1 cellular context compared by ENCODE assay signal in the genomic region with DNA sequence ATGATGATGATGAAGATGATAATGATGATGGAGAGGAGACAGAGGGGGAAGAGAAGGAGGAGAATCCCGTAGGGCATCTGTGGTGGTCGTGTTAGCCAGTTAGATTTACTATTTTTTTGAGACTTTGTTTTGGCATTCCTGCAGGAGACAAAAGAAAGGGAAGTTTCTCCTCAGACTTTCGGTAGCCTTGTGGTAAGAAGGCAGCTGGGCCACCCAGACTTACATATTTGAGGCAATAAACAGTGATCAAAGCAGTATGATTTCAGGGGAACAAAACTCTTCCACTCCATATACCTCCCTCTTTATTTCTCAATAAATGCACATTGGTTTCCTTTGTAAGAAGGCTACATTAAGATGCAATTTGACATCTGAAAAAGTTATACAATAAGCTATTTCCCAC.
TF ChIP-seq lines count a peak whose summit lies in the region.

No MANE protein-coding gene starts in this region.

TF ChIP-seq in HepG2, 621 proteins besides CTCF, POLR2A, EP300 and RAD21 (continued from another document):
- TF ChIP-seq, protein P1, sequence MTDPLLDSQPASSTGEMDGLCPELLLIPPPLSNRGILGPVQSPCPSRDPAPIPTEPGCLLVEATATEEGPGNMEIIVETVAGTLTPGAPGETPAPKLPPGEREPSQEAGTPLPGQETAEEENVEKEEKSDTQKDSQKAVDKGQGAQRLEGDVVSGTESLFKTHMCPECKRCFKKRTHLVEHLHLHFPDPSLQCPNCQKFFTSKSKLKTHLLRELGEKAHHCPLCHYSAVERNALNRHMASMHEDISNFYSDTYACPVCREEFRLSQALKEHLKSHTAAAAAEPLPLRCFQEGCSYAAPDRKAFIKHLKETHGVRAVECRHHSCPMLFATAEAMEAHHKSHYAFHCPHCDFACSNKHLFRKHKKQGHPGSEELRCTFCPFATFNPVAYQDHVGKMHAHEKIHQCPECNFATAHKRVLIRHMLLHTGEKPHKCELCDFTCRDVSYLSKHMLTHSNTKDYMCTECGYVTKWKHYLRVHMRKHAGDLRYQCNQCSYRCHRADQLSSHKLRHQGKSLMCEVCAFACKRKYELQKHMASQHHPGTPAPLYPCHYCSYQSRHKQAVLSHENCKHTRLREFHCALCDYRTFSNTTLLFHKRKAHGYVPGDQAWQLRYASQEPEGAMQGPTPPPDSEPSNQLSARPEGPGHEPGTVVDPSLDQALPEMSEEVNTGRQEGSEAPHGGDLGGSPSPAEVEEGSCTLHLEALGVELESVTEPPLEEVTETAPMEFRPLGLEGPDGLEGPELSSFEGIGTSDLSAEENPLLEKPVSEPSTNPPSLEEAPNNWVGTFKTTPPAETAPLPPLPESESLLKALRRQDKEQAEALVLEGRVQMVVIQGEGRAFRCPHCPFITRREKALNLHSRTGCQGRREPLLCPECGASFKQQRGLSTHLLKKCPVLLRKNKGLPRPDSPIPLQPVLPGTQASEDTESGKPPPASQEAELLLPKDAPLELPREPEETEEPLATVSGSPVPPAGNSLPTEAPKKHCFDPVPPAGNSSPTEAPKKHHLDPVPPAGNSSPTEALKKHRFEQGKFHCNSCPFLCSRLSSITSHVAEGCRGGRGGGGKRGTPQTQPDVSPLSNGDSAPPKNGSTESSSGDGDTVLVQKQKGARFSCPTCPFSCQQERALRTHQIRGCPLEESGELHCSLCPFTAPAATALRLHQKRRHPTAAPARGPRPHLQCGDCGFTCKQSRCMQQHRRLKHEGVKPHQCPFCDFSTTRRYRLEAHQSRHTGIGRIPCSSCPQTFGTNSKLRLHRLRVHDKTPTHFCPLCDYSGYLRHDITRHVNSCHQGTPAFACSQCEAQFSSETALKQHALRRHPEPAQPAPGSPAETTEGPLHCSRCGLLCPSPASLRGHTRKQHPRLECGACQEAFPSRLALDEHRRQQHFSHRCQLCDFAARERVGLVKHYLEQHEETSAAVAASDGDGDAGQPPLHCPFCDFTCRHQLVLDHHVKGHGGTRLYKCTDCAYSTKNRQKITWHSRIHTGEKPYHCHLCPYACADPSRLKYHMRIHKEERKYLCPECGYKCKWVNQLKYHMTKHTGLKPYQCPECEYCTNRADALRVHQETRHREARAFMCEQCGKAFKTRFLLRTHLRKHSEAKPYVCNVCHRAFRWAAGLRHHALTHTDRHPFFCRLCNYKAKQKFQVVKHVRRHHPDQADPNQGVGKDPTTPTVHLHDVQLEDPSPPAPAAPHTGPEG (CRISPR knock-in tag; IDR thresholded peaks at IDR 0.05): no peak
- TF ChIP-seq ZSCAN30 (CRISPR knock-in tag; IDR thresholded peaks at IDR 0.05) (no peak), ZFP62 (CRISPR knock-in tag; IDR thresholded peaks at IDR 0.05) (no peak), ZNF331 (CRISPR knock-in tag; IDR thresholded peaks at IDR 0.05) (no peak), TRIM24 (CRISPR knock-in tag; IDR thresholded peaks at IDR 0.05) (no peak), ZNF660 (CRISPR knock-in tag; IDR thresholded peaks at IDR 0.05; ENCODE audit: borderline replicate concordance, low read depth) (no peak), ETV5 (CRISPR knock-in tag; IDR thresholded peaks at IDR 0.05; ENCODE audit: borderline replicate concordance) (no peak), ZNF33A (CRISPR knock-in tag; IDR thresholded peaks at IDR 0.05; ENCODE audit: borderline replicate concordance) (no peak)
- TF ChIP-seq, protein P2, sequence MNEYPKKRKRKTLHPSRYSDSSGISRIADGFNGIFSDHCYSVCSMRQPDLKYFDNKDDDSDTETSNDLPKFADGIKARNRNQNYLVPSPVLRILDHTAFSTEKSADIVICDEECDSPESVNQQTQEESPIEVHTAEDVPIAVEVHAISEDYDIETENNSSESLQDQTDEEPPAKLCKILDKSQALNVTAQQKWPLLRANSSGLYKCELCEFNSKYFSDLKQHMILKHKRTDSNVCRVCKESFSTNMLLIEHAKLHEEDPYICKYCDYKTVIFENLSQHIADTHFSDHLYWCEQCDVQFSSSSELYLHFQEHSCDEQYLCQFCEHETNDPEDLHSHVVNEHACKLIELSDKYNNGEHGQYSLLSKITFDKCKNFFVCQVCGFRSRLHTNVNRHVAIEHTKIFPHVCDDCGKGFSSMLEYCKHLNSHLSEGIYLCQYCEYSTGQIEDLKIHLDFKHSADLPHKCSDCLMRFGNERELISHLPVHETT (CRISPR knock-in tag; conservative IDR thresholded peaks at IDR 0.05): no peak
- TF ChIP-seq, protein P3, sequence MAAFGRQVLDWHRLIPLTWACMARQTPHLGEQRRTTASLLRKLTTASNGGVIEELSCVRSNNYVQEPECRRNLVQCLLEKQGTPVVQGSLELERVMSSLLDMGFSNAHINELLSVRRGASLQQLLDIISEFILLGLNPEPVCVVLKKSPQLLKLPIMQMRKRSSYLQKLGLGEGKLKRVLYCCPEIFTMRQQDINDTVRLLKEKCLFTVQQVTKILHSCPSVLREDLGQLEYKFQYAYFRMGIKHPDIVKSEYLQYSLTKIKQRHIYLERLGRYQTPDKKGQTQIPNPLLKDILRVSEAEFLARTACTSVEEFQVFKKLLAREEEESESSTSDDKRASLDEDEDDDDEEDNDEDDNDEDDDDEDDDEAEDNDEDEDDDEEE (CRISPR knock-in tag; IDR thresholded peaks at IDR 0.05): no peak
- TF ChIP-seq, protein P4, sequence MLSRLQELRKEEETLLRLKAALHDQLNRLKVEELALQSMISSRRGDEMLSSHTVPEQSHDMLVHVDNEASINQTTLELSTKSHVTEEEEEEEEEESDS (CRISPR knock-in tag; IDR thresholded peaks at IDR 0.05; ENCODE audit: borderline replicate concordance): no peak
